Comparison of ENCODE assay signal across 14 cellular contexts in the genomic region with DNA sequence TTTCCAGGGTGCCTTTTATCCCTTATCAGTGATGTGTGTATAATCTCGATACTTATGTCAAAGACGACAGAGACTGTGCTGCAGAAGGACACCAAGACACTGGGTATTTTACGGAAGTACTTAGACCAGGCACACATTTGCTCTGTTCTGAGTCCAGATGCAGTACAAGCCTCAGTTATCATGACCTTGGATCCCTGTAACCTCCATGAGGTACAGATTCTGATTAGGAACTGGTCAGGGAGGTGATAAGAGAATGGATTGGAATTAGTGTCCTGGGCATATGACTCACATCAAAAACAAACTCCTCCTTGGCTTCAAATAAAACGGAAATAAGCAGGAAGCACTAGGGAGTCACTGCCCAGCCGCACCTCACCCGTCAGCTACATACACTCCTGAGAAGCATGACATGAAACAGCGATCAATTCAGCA.
DNase-seq lines count a peak whose midpoint lies in the region; ATAC-seq and TF ChIP-seq lines count a peak whose summit lies in the region.
"Had no signal": no experiment of that assay in that cellular context is flagged by ENCODE, and none has a peak within 500 bp of the region (broad histone marks: within the 10 kb centered on the region; RNA-seq: fewer than 3 reads in every experiment).

No MANE protein-coding gene starts in this region.

- no peaks in the 10 kb centered on the region for H3K9me3 ChIP-seq in neural cell (ENCODE audit: low read length)

- H3K79me2 ChIP-seq in neural cell (replicated peaks; ENCODE audit: insufficient read depth, low read length), result no peaks in the 10 kb centered on the region

- H4K20me1 ChIP-seq in neural cell (ENCODE audit: insufficient read depth), result no peaks in the 10 kb centered on the region

- DNase-seq in ELF-1 (ENCODE audit: low read depth, low spot score), result peak; percentile 18
- peak; percentile 51 for DNase-seq in RWPE1 (ENCODE audit: low spot score)
- DNase-seq in epithelial cell of esophagus (ENCODE audit: low read depth), result peak; percentile 29
- DNase-seq in KG1 (lab: John Stamatoyannopoulos, UW), result no peak
- DNase-seq in NOMO-1 treated with DMSO at 0.1 percent for 48 hours (lab: John Stamatoyannopoulos, UW; ENCODE audit: unreplicated experiment), result no peak
- no peak for DNase-seq in activated CD4-positive, CD25-positive, alpha-beta regulatory T cell treated with anti-CD3 and anti-CD28 coated beads, Interleukin-2, amount 50 U/mL, for 72 hours
- DNase-seq: activated CD4-positive, CD25-positive, alpha-beta regulatory T cell; activated CD8-positive, alpha-beta memory T cell treated with anti-CD3 and anti-CD28 coated beads, Interleukin-2, amount 50 U/mL, for 4 hours; activated naive CD4-positive, alpha-beta T cell treated with anti-CD3 and anti-CD28 coated beads, Interleukin-2, amount 50 U/mL, for 16 hours; NCI-H1930; stimulated activated CD4-positive, alpha-beta T cell treated with anti-CD3 and anti-CD28 coated beads, Interleukin-4, amount 100 ng/mL, for 1 hour; stimulated activated naive B cell treated with anti-CD40 and anti-IgM and Interleukin-4, amounts not matched to agents 10 μg/mL and 1 μg/mL and 100 μg/mL, for 72 hours had no signal

- TF ChIP-seq EP300 in neural cell (conservative IDR thresholded peaks at IDR 0.05; ENCODE audit: poor library complexity, severe bottlenecking), result no peak

- H3F3A ChIP-seq in neural cell (ENCODE audit: insufficient read depth, low read length, poor library complexity, severe bottlenecking), result peaks cover 5% of the 10 kb centered on the region

- H3K9me2 ChIP-seq in neural cell (ENCODE audit: insufficient read depth, low read length), result no peaks in the 10 kb centered on the region

- H3K27ac ChIP-seq in RWPE1 (no peak overlapping the region), neural cell (ENCODE audit: low read length) (peak overlapping the region; percentile 60)

- no peak for TF ChIP-seq RAD21 in neural cell (conservative IDR thresholded peaks at IDR 0.05)

- TF ChIP-seq CTCF in RWPE1 (conservative IDR thresholded peaks at IDR 0.05; ENCODE audit: low read depth), result no peak
- TF ChIP-seq CTCF in epithelial cell of esophagus (IDR thresholded peaks at IDR 0.05; ENCODE audit: insufficient read depth, low read depth, low read length, missing control alignments), result no peak
- no peak for TF ChIP-seq CTCF in neural cell (IDR thresholded peaks at IDR 0.05; ENCODE audit: poor library complexity, severe bottlenecking)

- no peak overlapping the region for H3K4me3 ChIP-seq in epithelial cell of esophagus (ENCODE audit: low read length)
- H3K4me3 ChIP-seq in neural cell (ENCODE audit: low read length), result peak overlapping the region; percentile 29

- no peak for ATAC-seq in HG03342 (IDR thresholded peaks at IDR 0.05; ENCODE audit: unreplicated experiment)
- ATAC-seq: stimulated activated naive B cell treated with anti-CD40 and anti-IgM and Interleukin-4, amounts not matched to agents 10 μg/mL and 1 μg/mL and 100 μg/mL, for 72 hours had no signal

- POLR2A ChIA-PET in RWPE1 (lab: Yijun Ruan, JAX; ENCODE audit: low non-redundant PET), result no interaction called here

- H3K9ac ChIP-seq in neural cell (ENCODE audit: low read length), result peak overlapping the region; percentile 33

- no peak overlapping the region for H2AFZ ChIP-seq in neural cell (ENCODE audit: low read depth, low read length)

- H3K27me3 ChIP-seq in neural cell (ENCODE audit: insufficient read depth, low read depth, low read length), result no peaks in the 10 kb centered on the region

- CTCF ChIA-PET in RWPE1 (lab: Yijun Ruan, JAX), result no interaction called here

- no peak overlapping the region for H3K4me2 ChIP-seq in neural cell (ENCODE audit: low read length)

- H3K36me3 ChIP-seq in neural cell (ENCODE audit: insufficient read depth, low read length), result no peaks in the 10 kb centered on the region

TF ChIP-seq in neural cell, 6 proteins besides CTCF, POLR2A, EP300 and RAD21:
- no peak for TF ChIP-seq MXI1 (conservative IDR thresholded peaks at IDR 0.05; ENCODE audit: poor library complexity, severe bottlenecking)
- TF ChIP-seq TAF1 (IDR thresholded peaks at IDR 0.05; ENCODE audit: low read depth), result no peak
- no peak for TF ChIP-seq REST (IDR thresholded peaks at IDR 0.05; ENCODE audit: borderline replicate concordance)
- no peak for TF ChIP-seq POLR2AphosphoS5 (IDR thresholded peaks at IDR 0.05)
- no peak for TF ChIP-seq EZH2 (IDR thresholded peaks at IDR 0.05; ENCODE audit: borderline replicate concordance, insufficient read depth, low read length, poor library complexity, severe bottlenecking)
- TF ChIP-seq SMC3 (conservative IDR thresholded peaks at IDR 0.05; ENCODE audit: poor library complexity), result no peak
TF ChIP-seq in neural cell: peak in this region for 0.

Comparison
In these comparisons a context has a peak if more than half of its experiments do, and no peak if none do; other contexts are left out.
1. DNase-seq: peak in ELF-1 (single experiment), RWPE1 (single experiment) and epithelial cell of esophagus (single experiment); none in KG1 (single experiment), NOMO-1 treated with DMSO at 0.1 percent for 48 hours (single experiment) and activated CD4-positive, CD25-positive, alpha-beta regulatory T cell treated with anti-CD3 and anti-CD28 coated beads, Interleukin-2, amount 50 U/mL, for 72 hours (single experiment).